ENCODE assay signal across 8 cellular contexts in the genomic region with DNA sequence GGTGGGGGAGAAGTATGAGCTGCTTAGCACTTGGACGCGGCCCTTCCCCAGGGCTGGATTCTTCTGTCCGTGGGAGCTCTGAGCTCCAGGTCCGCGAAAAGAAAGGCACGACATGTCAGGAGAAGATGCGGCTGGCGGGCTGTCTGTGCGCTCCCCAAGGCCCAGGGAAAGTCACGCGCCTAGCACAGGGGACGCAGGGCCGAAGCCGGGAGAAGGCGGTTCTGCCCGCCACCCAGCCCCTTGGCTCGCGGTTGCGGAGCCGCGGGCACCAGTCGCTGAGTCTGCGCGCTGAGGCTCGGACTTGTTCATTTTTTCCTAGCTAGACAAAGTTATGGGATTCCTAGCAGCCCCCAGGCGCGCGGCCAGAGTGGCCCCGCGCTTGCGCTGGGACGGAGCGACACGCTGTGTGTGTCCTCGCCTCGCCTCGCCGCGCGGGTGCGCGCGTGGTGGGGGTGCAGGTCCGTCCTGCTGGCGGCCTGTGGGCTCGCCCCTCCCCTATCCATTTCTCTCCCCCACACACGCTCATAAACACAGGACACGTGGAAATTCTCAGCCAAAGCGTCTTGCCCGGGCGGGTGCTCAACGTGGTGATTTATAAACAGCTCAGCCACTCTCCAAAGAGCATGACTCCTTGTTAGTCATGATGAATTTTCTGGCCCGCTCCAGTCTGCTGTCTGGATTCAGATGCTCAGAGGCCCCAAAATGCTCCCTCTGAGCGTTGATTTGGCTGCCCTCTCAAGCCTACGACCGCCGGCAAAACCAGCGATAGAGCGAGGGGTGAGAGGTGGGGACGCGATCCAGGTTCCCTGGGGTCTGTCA. TPM values are rescaled to one million over a fixed set of nuclear protein-coding genes. Genes with fewer than 3 reads are reported as not detected.
DNase-seq lines count a peak whose midpoint lies in the region; ATAC-seq, FAIRE-seq and TF ChIP-seq lines count a peak whose summit lies in the region.

No MANE protein-coding gene starts in this region.

- TF ChIP-seq CTCF in Calu3 (IDR thresholded peaks at IDR 0.05; ENCODE audit: unreplicated experiment): no peak
- TF ChIP-seq CTCF in bronchial epithelial cell (IDR thresholded peaks at IDR 0.05; ENCODE audit: insufficient read depth, low read length, severe bottlenecking): no peak

- peaks cover 20% of the 10 kb centered on the region for H3K4me1 Mint-ChIP-seq in Calu3 (ENCODE audit: low read depth, unreplicated experiment)

- DNase-seq in Calu3 (no peak), KBM-7 (peak; percentile 14), bronchial epithelial cell (ENCODE audit: low read depth) (peak; percentile 81), kidney tubule cell (ENCODE audit: low spot score) (peak; percentile 81), NCI-H524 treated with DMSO at 0.1 percent for 48 hours (lab: John Stamatoyannopoulos, UW) (no peak)
- no peak for DNase-seq in stimulated activated naive CD4-positive, alpha-beta T cell treated with Interleukin-2 at 50 U/mL for 16 hours (lab: John Stamatoyannopoulos, UW)

- peaks cover 30% of the 10 kb centered on the region for H3K36me3 Mint-ChIP-seq in Calu3 (ENCODE audit: insufficient read depth, unreplicated experiment)

- no peak overlapping the region for H3K27ac ChIP-seq in subcutaneous abdominal adipose tissue (ENCODE audit: low read depth, low read length)

- intact Hi-C loops in Calu3 (cut with micrococcal nuclease; ENCODE audit: unreplicated experiment): loop anchor here (5.0 kb wide), 1 partner anchor 55 kb away; no protein-coding TSS in a partner anchor

- CTCF ChIA-PET in Calu3 (lab: Charles Lee): interaction anchor here (0.8 to 1.0 kb wide), 2 partner anchors 63 to 287 kb away, joined by 3 read pairs; no protein-coding TSS in a partner anchor

- no peak for FAIRE-seq in bronchial epithelial cell (lab: Jason Lieb, UNC)

- H3K27me3 ChIP-seq in bronchial epithelial cell (ENCODE audit: control insufficient read depth, insufficient read depth, low read length): peaks cover 74% of the 10 kb centered on the region
- H3K27me3 ChIP-seq in subcutaneous abdominal adipose tissue (ENCODE audit: control insufficient read depth in 5 of 5, insufficient read depth in 4 of 5, low read length in 5 of 5): peaks cover 52 to 77% (median 71%) of the 10 kb centered on the region in 5 donors

- no peak for ATAC-seq in HG03439 (IDR thresholded peaks at IDR 0.05; ENCODE audit: unreplicated experiment)

- no peaks in the 10 kb centered on the region for H3K36me3 ChIP-seq in bronchial epithelial cell (ENCODE audit: control insufficient read depth, insufficient read depth, low read length)
- no peaks in the 10 kb centered on the region for H3K36me3 ChIP-seq in subcutaneous abdominal adipose tissue (ENCODE audit: control insufficient read depth in 5 of 5, insufficient read depth in 5 of 5, low read length in 5 of 5)

- in situ Hi-C loops in KBM-7 (cut with MboI; ENCODE audit: low pct_unique_long_range_greater_than_20kb, low sequenced_read_pairs): no loop called here

- H3K9ac ChIP-seq in subcutaneous abdominal adipose tissue (ENCODE audit: low read length in 5 of 5): no peak overlapping the region

- no TSS peak for BruUV-seq in Calu3 (replicated peaks; lab: Mats Ljungman, UMichigan)

- no peaks in the 10 kb centered on the region for H3K9me3 Mint-ChIP-seq in Calu3 (ENCODE audit: low read depth, unreplicated experiment)

- peaks cover 1 to 62% (median 56%) of the 10 kb centered on the region in 5 donors for H3K4me1 ChIP-seq in subcutaneous abdominal adipose tissue (ENCODE audit: control insufficient read depth in 5 of 5, insufficient read depth in 5 of 5, low read length in 5 of 5)

- no peaks in the 10 kb centered on the region for H3K9me3 ChIP-seq in subcutaneous abdominal adipose tissue (ENCODE audit: control insufficient read depth in 5 of 5, low read length in 5 of 5)

- H3K4me3 ChIP-seq in bronchial epithelial cell (ENCODE audit: low read depth, low read length) (peak overlapping the region; percentile 14), subcutaneous abdominal adipose tissue (ENCODE audit: low read depth in 1 of 5, low read length in 5 of 5) (peak overlapping the region; percentile 40 to 87 (median 68))

- H3K27ac Mint-ChIP-seq in Calu3 (ENCODE audit: unreplicated experiment): no peak overlapping the region

- H3K4me3 Mint-ChIP-seq in Calu3 (ENCODE audit: low read depth, unreplicated experiment): peak overlapping the region; percentile 84

- H3K27me3 Mint-ChIP-seq in Calu3 (ENCODE audit: unreplicated experiment): peaks cover 98% of the 10 kb centered on the region

RNA-seq across cellular contexts. Expression of a gene that starts 1.9 kb away (rescaled TPM):
- 0.12 TPM in 1 of 2 replicates, not detected in the other for total RNA-seq in Calu3 (2022)
- total RNA-seq in bronchial epithelial cell: not detected in 2 replicates

Comparison
In these comparisons a context has a peak if more than half of its experiments do, and no peak if none do; other contexts are left out.
1. DNase-seq: peak in KBM-7 (single experiment), bronchial epithelial cell (single experiment) and kidney tubule cell (single experiment); none in Calu3 (single experiment), stimulated activated naive CD4-positive, alpha-beta T cell treated with Interleukin-2 at 50 U/mL for 16 hours (single experiment) and NCI-H524 treated with DMSO at 0.1 percent for 48 hours (single experiment).